2 cellular contexts compared by ENCODE assay signal in the genomic region with DNA sequence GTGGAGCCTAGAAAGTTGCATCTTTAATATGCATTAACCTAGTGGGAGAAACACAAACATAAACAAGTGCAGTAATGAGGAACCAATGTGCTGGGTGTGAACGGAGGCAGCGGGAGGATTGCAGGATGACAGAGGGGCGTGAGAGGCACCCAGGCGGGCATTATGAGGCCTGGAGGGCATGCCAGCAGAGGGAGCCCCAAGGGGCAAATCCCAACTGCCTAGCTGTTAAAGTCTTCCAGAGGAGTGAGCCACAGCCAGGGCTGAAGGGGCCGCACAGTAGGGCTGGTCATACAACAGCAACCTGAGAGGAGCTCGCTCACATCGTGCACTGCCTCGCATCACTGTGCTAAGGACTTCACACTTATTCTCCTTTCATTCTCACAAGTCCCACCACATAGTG.
TF ChIP-seq lines count a peak whose summit lies in the region.

No MANE protein-coding gene starts in this region.

TF ChIP-seq in Ishikawa, 13 proteins besides CTCF, POLR2A, EP300 and RAD21 (continued from another document):
- TF ChIP-seq, protein P1, sequence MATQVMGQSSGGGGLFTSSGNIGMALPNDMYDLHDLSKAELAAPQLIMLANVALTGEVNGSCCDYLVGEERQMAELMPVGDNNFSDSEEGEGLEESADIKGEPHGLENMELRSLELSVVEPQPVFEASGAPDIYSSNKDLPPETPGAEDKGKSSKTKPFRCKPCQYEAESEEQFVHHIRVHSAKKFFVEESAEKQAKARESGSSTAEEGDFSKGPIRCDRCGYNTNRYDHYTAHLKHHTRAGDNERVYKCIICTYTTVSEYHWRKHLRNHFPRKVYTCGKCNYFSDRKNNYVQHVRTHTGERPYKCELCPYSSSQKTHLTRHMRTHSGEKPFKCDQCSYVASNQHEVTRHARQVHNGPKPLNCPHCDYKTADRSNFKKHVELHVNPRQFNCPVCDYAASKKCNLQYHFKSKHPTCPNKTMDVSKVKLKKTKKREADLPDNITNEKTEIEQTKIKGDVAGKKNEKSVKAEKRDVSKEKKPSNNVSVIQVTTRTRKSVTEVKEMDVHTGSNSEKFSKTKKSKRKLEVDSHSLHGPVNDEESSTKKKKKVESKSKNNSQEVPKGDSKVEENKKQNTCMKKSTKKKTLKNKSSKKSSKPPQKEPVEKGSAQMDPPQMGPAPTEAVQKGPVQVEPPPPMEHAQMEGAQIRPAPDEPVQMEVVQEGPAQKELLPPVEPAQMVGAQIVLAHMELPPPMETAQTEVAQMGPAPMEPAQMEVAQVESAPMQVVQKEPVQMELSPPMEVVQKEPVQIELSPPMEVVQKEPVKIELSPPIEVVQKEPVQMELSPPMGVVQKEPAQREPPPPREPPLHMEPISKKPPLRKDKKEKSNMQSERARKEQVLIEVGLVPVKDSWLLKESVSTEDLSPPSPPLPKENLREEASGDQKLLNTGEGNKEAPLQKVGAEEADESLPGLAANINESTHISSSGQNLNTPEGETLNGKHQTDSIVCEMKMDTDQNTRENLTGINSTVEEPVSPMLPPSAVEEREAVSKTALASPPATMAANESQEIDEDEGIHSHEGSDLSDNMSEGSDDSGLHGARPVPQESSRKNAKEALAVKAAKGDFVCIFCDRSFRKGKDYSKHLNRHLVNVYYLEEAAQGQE (IDR thresholded peaks at IDR 0.05; ENCODE audit: low read depth): no peak
- TF ChIP-seq ZBTB7A (IDR thresholded peaks at IDR 0.05; ENCODE audit: low read depth) (no peak), CREB1 (IDR thresholded peaks at IDR 0.05; ENCODE audit: low read depth) (no peak), TAF1 (IDR thresholded peaks at IDR 0.05; ENCODE audit: low read depth) (no peak), FOXM1 (IDR thresholded peaks at IDR 0.05; ENCODE audit: borderline replicate concordance, low read depth) (no peak), EGR1 (IDR thresholded peaks at IDR 0.05) (no peak), USF1 (IDR thresholded peaks at IDR 0.05) (no peak), YY1 (IDR thresholded peaks at IDR 0.05; ENCODE audit: low read depth) (no peak), TCF12 (IDR thresholded peaks at IDR 0.05; ENCODE audit: low read depth) (no peak), NFIC (IDR thresholded peaks at IDR 0.05) (no peak), CEBPB (IDR thresholded peaks at IDR 0.05) (no peak)
- TF ChIP-seq, protein P2, sequence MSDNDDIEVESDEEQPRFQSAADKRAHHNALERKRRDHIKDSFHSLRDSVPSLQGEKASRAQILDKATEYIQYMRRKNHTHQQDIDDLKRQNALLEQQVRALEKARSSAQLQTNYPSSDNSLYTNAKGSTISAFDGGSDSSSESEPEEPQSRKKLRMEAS (IDR thresholded peaks at IDR 0.05): no peak
TF ChIP-seq in Ishikawa: peak in this region for 0.

TF ChIP-seq in GM12878, 131 proteins besides CTCF, POLR2A, EP300 and RAD21:
- TF ChIP-seq CUX1 (IDR thresholded peaks at IDR 0.05; ENCODE audit: insufficient replicate concordance, low read depth, low read length): no peak
- TF ChIP-seq SMC3 (IDR thresholded peaks at IDR 0.05; ENCODE audit: borderline replicate concordance, low read length): peak; percentile 32; the same call in 1 of the 2 replicates
- no peak for TF ChIP-seq CEBPB (IDR thresholded peaks at IDR 0.05; ENCODE audit: borderline replicate concordance in 1 of 2, low read depth in 2 of 2, low read length in 2 of 2)
- no peak for TF ChIP-seq LARP7 (IDR thresholded peaks at IDR 0.05)
